In the genomic region with DNA sequence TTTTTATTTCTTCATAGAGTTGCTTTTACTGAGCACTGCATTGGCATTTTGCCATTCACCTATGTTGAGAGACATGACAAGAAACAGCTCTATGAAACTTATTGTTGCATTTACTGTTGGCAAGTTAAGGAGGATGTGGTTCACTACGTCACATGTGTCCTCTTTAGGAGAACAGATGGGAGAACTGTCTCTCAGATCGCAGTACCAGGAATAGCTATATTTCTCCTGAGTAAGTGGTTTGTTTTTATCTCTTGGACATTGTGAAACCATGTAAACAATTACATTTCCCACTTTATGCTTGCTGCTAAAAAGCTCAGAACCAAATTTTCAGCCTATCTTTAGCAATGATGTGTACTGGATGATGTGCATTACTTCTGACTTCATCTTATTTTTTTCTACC, we compare ENCODE assay signal across 9 cellular contexts. TPM values are rescaled to one million over a fixed set of nuclear protein-coding genes. Genes with fewer than 3 reads are reported as not detected.
DNase-seq lines count a peak whose midpoint lies in the region; ATAC-seq, FAIRE-seq and TF ChIP-seq lines count a peak whose summit lies in the region.
"Had no signal": no experiment of that assay in that cellular context is flagged by ENCODE, and none has a peak within 500 bp of the region (broad histone marks: within the 10 kb centered on the region; RNA-seq: fewer than 3 reads in every experiment).

No MANE protein-coding gene starts in this region.

- H3K4me2 ChIP-seq in GM12878 (ENCODE audit: control insufficient read depth, insufficient read depth) = no peak overlapping the region

- no peak for FAIRE-seq in GM12878 (lab: Jason Lieb, UNC)

- POLR2A ChIA-PET in GM12878 (lab: Charles Lee) = no interaction called here

- H3K27me3 Mint-ChIP-seq in endothelial cell (ENCODE audit: unreplicated experiment) = peaks cover 4% of the 10 kb centered on the region

- H4K20me1 ChIP-seq in GM12878 (ENCODE audit: control insufficient read depth, insufficient read depth) = no peaks in the 10 kb centered on the region

- TF ChIP-seq CTCF in GM12878 (IDR thresholded peaks at IDR 0.05 in 2 of 3, conservative IDR thresholded peaks at IDR 0.05 in 1 of 3; ENCODE audit: control insufficient read depth in 2 of 3, extremely low read depth in 1 of 3, insufficient read depth in 1 of 3, low read depth in 3 of 3, low read length in 3 of 3) (no peak), endothelial cell (IDR thresholded peaks at IDR 0.05; ENCODE audit: unreplicated experiment) (no peak)

- intact Hi-C loops in GM12878 (cut with micrococcal nuclease; ENCODE audit: unreplicated experiment) = no loop called here

- no peaks in the 10 kb centered on the region for H3K36me3 ChIP-seq in GM12878 (ENCODE audit: control insufficient read depth in 2 of 2, insufficient read depth in 2 of 2, low read length in 1 of 2)

- no peak for TF ChIP-seq RAD21 in GM12878 (IDR thresholded peaks at IDR 0.05; ENCODE audit: insufficient read depth, low read depth, low read length)

- DNase-seq in GM12878 (ENCODE audit: low read depth, low spot score) (no peak), mucosa of gallbladder (ENCODE audit: low spot score) (peak; percentile 56), endothelial cell (ENCODE audit: low spot score) (no peak), germinal center (ENCODE audit: low spot score) (no peak), NCI-H2171 treated with DMSO at 0.1 percent for 48 hours (lab: John Stamatoyannopoulos, UW) (no peak)
- no peak for DNase-seq in effector CD8-positive, alpha-beta T cell (lab: John Stamatoyannopoulos, UW)
- DNase-seq: naive B cell had no signal

- H3K9ac ChIP-seq in GM12878 (ENCODE audit: control insufficient read depth, insufficient read depth, low read length) = no peak overlapping the region

- no peak overlapping the region for H2AFZ ChIP-seq in GM12878 (ENCODE audit: control insufficient read depth, low read depth, low read length)

- H3K27ac ChIP-seq in GM12878 (ENCODE audit: control insufficient read depth, insufficient read depth) = no peak overlapping the region

- RAD21 ChIA-PET in GM12878 (lab: Charles Lee; ENCODE audit: unreplicated experiment) = no interaction called here

- no peak overlapping the region for H3K27ac Mint-ChIP-seq in endothelial cell (ENCODE audit: unreplicated experiment)

- no peak for TF ChIP-seq EP300 in GM12878 (IDR thresholded peaks at IDR 0.05; ENCODE audit: borderline replicate concordance in 1 of 2, control insufficient read depth in 1 of 2, low read depth in 2 of 2, low read length in 2 of 2)

- H3K36me3 Mint-ChIP-seq in endothelial cell (ENCODE audit: low read depth, unreplicated experiment) = no peaks in the 10 kb centered on the region
- H3K36me3 Mint-ChIP-seq: naive B cell had no signal

- TF ChIP-seq POLR2A in GM12878 (IDR thresholded peaks at IDR 0.05; ENCODE audit: low read depth, low read length) = no peak

- no peaks in the 10 kb centered on the region for H3K9me3 Mint-ChIP-seq in endothelial cell (ENCODE audit: unreplicated experiment)
- H3K9me3 Mint-ChIP-seq: naive B cell had no signal

- no peaks in the 10 kb centered on the region for H3K9me3 ChIP-seq in GM12878 (replicated peaks; ENCODE audit: control insufficient read depth, insufficient read depth, low read length)

- CTCF ChIA-PET in GM12878 (lab: Yijun Ruan, JAX) = no interaction called here

- SMC1A ChIA-PET in GM12878 (lab: Charles Lee; ENCODE audit: uncharacterized antibody, unreplicated experiment) = no interaction called here

- H3K4me3 ChIP-seq in GM12878 = no peak overlapping the region

- H3K4me1 Mint-ChIP-seq in endothelial cell (ENCODE audit: unreplicated experiment) = peaks cover 3% of the 10 kb centered on the region

- H3K4me3 Mint-ChIP-seq in endothelial cell (ENCODE audit: unreplicated experiment) = no peak overlapping the region
- H3K4me3 Mint-ChIP-seq: naive B cell had no signal

- ATAC-seq in GM18511 (IDR thresholded peaks at IDR 0.05; ENCODE audit: unreplicated experiment) (peak; percentile 70), HG03103 (IDR thresholded peaks at IDR 0.05; ENCODE audit: low read depth, unreplicated experiment) (peak; percentile 70), GM12878 (peak; percentile 37)

- in situ Hi-C loops in GM12878 (cut with MboI) = no loop called here

- no peaks in the 10 kb centered on the region for H3K27me3 ChIP-seq in GM12878 (replicated peaks in 1 of 2; ENCODE audit: control insufficient read depth in 2 of 2, insufficient read depth in 2 of 2, low read length in 1 of 2)

- 63% methylated on average over 2 of the region's 2 CpGs for WGBS in GM12878 (ENCODE audit: insufficient coverage, insufficient replicate concordance, low lambda C conversion rate, missing lambda C conversion rate)

- H3K79me2 ChIP-seq in GM12878 (ENCODE audit: control insufficient read depth, insufficient read depth, low read length) = no peaks in the 10 kb centered on the region

- no peaks in the 10 kb centered on the region for H3K4me1 ChIP-seq in GM12878 (ENCODE audit: control insufficient read depth, insufficient read depth, low read length)

- BruUV-seq in GM12878 (replicated peaks; lab: Mats Ljungman, UMichigan) = no TSS peak

TF ChIP-seq in GM12878, 131 proteins besides CTCF, POLR2A, EP300 and RAD21:
- no peak for TF ChIP-seq MEF2A (IDR thresholded peaks at IDR 0.05; ENCODE audit: insufficient read depth, low read depth, low read length)
- no peak for TF ChIP-seq NFYA (IDR thresholded peaks at IDR 0.05; ENCODE audit: borderline replicate concordance, low read depth, low read length)
- no peak for TF ChIP-seq KLF5 (IDR thresholded peaks at IDR 0.05; ENCODE audit: partially characterized antibody)
- no peak for TF ChIP-seq SUZ12 (IDR thresholded peaks at IDR 0.05; ENCODE audit: unreplicated experiment)
TF ChIP-seq in GM12878: peak in this region for 0.

RNA-seq across cellular contexts. Expression of a gene that starts 34.8 kb away (rescaled TPM):
- total RNA-seq in GM12878 (2013; cell fraction: nucleolus; rRNA removed) = 119 and 128 TPM in 2 replicates
- 225 and 253 TPM in 2 replicates for total RNA-seq in GM12878 (2014; rRNA removed)
- total RNA-seq in GM12878 (2014; rRNA removed; fragmentation: Illumina TruSeq; extraction: Trizol) = 260 and 267 TPM in 2 replicates
- 185 TPM in 2 replicates for total RNA-seq in GM12878 (2021)
- 184 TPM for polyA plus RNA-seq in GM12878 (2011; ENCODE audit: low read depth)
- 331 and 444 TPM in 2 replicates for polyA plus RNA-seq in GM12878 (2011; rRNA removed)
- 140 and 161 TPM in 2 replicates for polyA plus RNA-seq in GM12878 (2011; cell fraction: cytosol; rRNA removed)
- 316 and 352 TPM in 2 replicates for polyA plus RNA-seq in GM12878 (2011; cell fraction: nucleus; rRNA removed)
- 204 and 218 TPM in 2 replicates for polyA plus RNA-seq in GM12878 (2012)
- 207 and 280 TPM in 2 replicates for polyA plus RNA-seq in GM12878 (2014; fragmentation: Illumina TruSeq; extraction: Trizol)
- 100 to 1,000 TPM; 611 to 678 TPM for polyA plus RNA-seq in GM12878 (2014; fragmentation: Nextera tagmentation; extraction: Ambion mirVana)
- 198 and 252 TPM in 2 replicates for polyA plus RNA-seq in GM12878 (2014; rRNA removed)
- polyA plus RNA-seq in GM12878 (2016; fragmentation: Nextera tagmentation; extraction: Ambion mirVana) = 100 to 1,000 TPM; 412 to 415 TPM
- polyA minus RNA-seq in GM12878 (2011; rRNA and poly(A)+ RNA removed) = 120 and 148 TPM in 2 replicates
- polyA minus RNA-seq in GM12878 (2011; cell fraction: cytosol; rRNA and poly(A)+ RNA removed) = 44.0 and 65.3 TPM in 2 replicates
- 49.1 and 66.1 TPM in 2 replicates for polyA minus RNA-seq in GM12878 (2011; cell fraction: nucleus; rRNA and poly(A)+ RNA removed)
- 106 TPM for total RNA-seq in mucosa of gallbladder
- 163 TPM for total RNA-seq in endothelial cell (ENCODE audit: unreplicated experiment)

RNA-seq across cellular contexts. Expression of a gene that starts 55.3 kb away (rescaled TPM):
- total RNA-seq in GM12878 (2013; cell fraction: nucleolus; rRNA removed) = 139 and 157 TPM in 2 replicates
- total RNA-seq in GM12878 (2014; rRNA removed) (117 and 126 TPM in 2 replicates), GM12878 (2014; rRNA removed; fragmentation: Illumina TruSeq; extraction: Trizol) (141 and 149 TPM in 2 replicates), GM12878 (2021) (85.3 and 88.8 TPM in 2 replicates), mucosa of gallbladder (92.2 TPM), endothelial cell (ENCODE audit: unreplicated experiment) (132 TPM)
- polyA plus RNA-seq in GM12878 (2011; ENCODE audit: low read depth) = 67.7 TPM
- polyA plus RNA-seq in GM12878 (2011; rRNA removed) (139 and 189 TPM in 2 replicates), GM12878 (2014; fragmentation: Illumina TruSeq; extraction: Trizol) (95.5 and 107 TPM in 2 replicates), GM12878 (2014; fragmentation: Nextera tagmentation; extraction: Ambion mirVana) (100 to 1,000 TPM in 1 of 2 experiments, 10 to 100 TPM in 1; 74.4 to 101 TPM), GM12878 (2014; rRNA removed) (60.7 and 67.0 TPM in 2 replicates), GM12878 (2016; fragmentation: Nextera tagmentation; extraction: Ambion mirVana) (100 to 1,000 TPM; 142 to 146 TPM)
- polyA plus RNA-seq in GM12878 (2011; cell fraction: cytosol; rRNA removed) = 60.4 and 61.6 TPM in 2 replicates
- polyA plus RNA-seq in GM12878 (2011; cell fraction: nucleus; rRNA removed) = 55.6 and 55.9 TPM in 2 replicates
- 82.7 and 89.9 TPM in 2 replicates for polyA plus RNA-seq in GM12878 (2012)
- polyA minus RNA-seq in GM12878 (2011; rRNA and poly(A)+ RNA removed) = 87.9 and 117 TPM in 2 replicates
- 54.7 and 62.0 TPM in 2 replicates for polyA minus RNA-seq in GM12878 (2011; cell fraction: cytosol; rRNA and poly(A)+ RNA removed)
- 39.3 and 59.2 TPM in 2 replicates for polyA minus RNA-seq in GM12878 (2011; cell fraction: nucleus; rRNA and poly(A)+ RNA removed)
